In genomic region chr6:39167321-39167720, GRCh38 we compare ENCODE assay signal across 23 cellular contexts.
"Had no signal": no experiment of that assay in that cellular context is flagged by ENCODE, and none has a peak within 500 bp of the region (broad histone marks: within the 10 kb centered on the region; RNA-seq: fewer than 3 reads in every experiment).

No MANE protein-coding gene starts in this region.

- H3K4me3 ChIP-seq: colonic mucosa, coronary artery, dorsolateral prefrontal cortex, esophagus muscularis mucosa, esophagus squamous epithelium, gastrocnemius medialis, gastroesophageal sphincter, heart left ventricle, heart right ventricle had no signal

- ATAC-seq: effector memory CD8-positive, alpha-beta T cell; esophagus mucosa; foreskin keratinocyte; gastrocnemius medialis; gastroesophageal sphincter had no signal

- H3K4me1 ChIP-seq: colonic mucosa, foreskin keratinocyte, gastrocnemius medialis had no signal

- H3K27ac ChIP-seq: colonic mucosa, coronary artery, dorsolateral prefrontal cortex, epithelial cell of prostate, esophagus muscularis mucosa, esophagus squamous epithelium, foreskin keratinocyte, gastrocnemius medialis, gastroesophageal sphincter, heart left ventricle, heart right ventricle had no signal

- H3K36me3 ChIP-seq: colonic mucosa, esophagus squamous epithelium, gastrocnemius medialis, gastroesophageal sphincter, heart left ventricle, heart right ventricle had no signal

- H3K9me3 ChIP-seq: colonic mucosa, gastrocnemius medialis had no signal

- H3K27me3 ChIP-seq: colonic mucosa had no signal

- DNase-seq: colonic mucosa; cortex of kidney; dermis blood vessel endothelial cell; dorsolateral prefrontal cortex; effector CD4-positive, alpha-beta T cell; effector CD8-positive, alpha-beta T cell; effector memory CD4-positive, alpha-beta T cell; effector memory CD8-positive, alpha-beta T cell; endodermal cell; erythroblast; esophagus squamous epithelium; foreskin fibroblast; foreskin keratinocyte; foreskin melanocyte; gastrocnemius medialis; glutamatergic neuron; heart left ventricle; heart right ventricle had no signal
